In genomic region chr3:39383913-39384664, GRCh38 we compare ENCODE assay signal across 8 cellular contexts. TPM values are rescaled to one million over a fixed set of nuclear protein-coding genes. Genes with fewer than 3 reads are reported as not detected.
A peak's percentile ranks its signal among the peaks of the same experiment; 100 is the strongest.
DNase-seq lines count a peak whose midpoint lies in the region; FAIRE-seq and TF ChIP-seq lines count a peak whose summit lies in the region.

No MANE protein-coding gene starts in this region.

- no peak for FAIRE-seq in H54 (lab: Jason Lieb, UNC)

- H3K9me3 Mint-ChIP-seq in type B pancreatic cell = no peaks in the 10 kb centered on the region

- H3K27me3 Mint-ChIP-seq in type B pancreatic cell = no peaks in the 10 kb centered on the region

- peak; percentile 57; the same call in 1 of the 2 replicates for TF ChIP-seq POLR2A in H54 (IDR thresholded peaks at IDR 0.05; ENCODE audit: low read depth, low read length)

- peak overlapping the region; percentile 97 for H3K27ac ChIP-seq in MM.1S (ENCODE audit: low read length)
- peak overlapping the region; percentile 93 for H3K27ac ChIP-seq in parathyroid adenoma

- DNase-seq in ELF-1 (ENCODE audit: low read depth, low spot score) (peak; percentile 99), H54 (ENCODE audit: insufficient read length, low spot score) (peak; percentile 95), MM.1S (peak; percentile 98), globus pallidus (ENCODE audit: low spot score) (peak; percentile 93), type B pancreatic cell (ENCODE audit: extremely low spot score, unreplicated experiment) (peak; percentile 97), NCI-H2107 (lab: John Stamatoyannopoulos, UW) (no peak)
- DNase-seq in activated effector memory CD4-positive, alpha-beta T cell treated with Interleukin-2 at 50 U/mL for 16 hours = peak; percentile 91

- peak overlapping the region; percentile 95 for H3K4me3 ChIP-seq in MM.1S (ENCODE audit: low read length)
- peak overlapping the region; percentile 66 for H3K4me3 ChIP-seq in parathyroid adenoma (ENCODE audit: low read depth, low read length)

- H3K9ac ChIP-seq in MM.1S (ENCODE audit: low read length) = peak overlapping the region; percentile 98
- H3K9ac ChIP-seq in parathyroid adenoma = peak overlapping the region; percentile 91

- no peak for TF ChIP-seq CTCF in MM.1S (IDR thresholded peaks at IDR 0.05; ENCODE audit: low read length)
- peak; percentile 35 for TF ChIP-seq CTCF in parathyroid adenoma (IDR thresholded peaks at IDR 0.05)
- peak; percentile 27 for TF ChIP-seq CTCF in type B pancreatic cell (conservative IDR thresholded peaks at IDR 0.05)

- H3K9me3 ChIP-seq in MM.1S (replicated peaks; ENCODE audit: insufficient read depth, low read length) (no peaks in the 10 kb centered on the region), parathyroid adenoma (ENCODE audit: control insufficient read depth, low read length) (no peaks in the 10 kb centered on the region)

- H3K79me2 ChIP-seq in MM.1S (ENCODE audit: low read length) = peaks cover 49% of the 10 kb centered on the region
- H3K79me2 ChIP-seq in parathyroid adenoma = peaks cover 30% of the 10 kb centered on the region

- peaks cover 32% of the 10 kb centered on the region for H3K4me1 Mint-ChIP-seq in type B pancreatic cell (ENCODE audit: unreplicated experiment)

- H3F3A ChIP-seq in MM.1S (ENCODE audit: insufficient read depth, low read length) = peaks cover 30% of the 10 kb centered on the region

- H4K20me1 ChIP-seq in MM.1S (ENCODE audit: insufficient read depth, low read length) = peaks cover 20% of the 10 kb centered on the region

- H3K27ac Mint-ChIP-seq in type B pancreatic cell = peak overlapping the region; percentile 100

- H2AFZ ChIP-seq in MM.1S (ENCODE audit: low read length) = peak overlapping the region; percentile 82
- H2AFZ ChIP-seq in parathyroid adenoma = peak overlapping the region; percentile 93

- H3K4me1 ChIP-seq in MM.1S (ENCODE audit: low read length) (peaks cover 37% of the 10 kb centered on the region), parathyroid adenoma (peaks cover 17% of the 10 kb centered on the region)

- H3K36me3 ChIP-seq in MM.1S (replicated peaks; ENCODE audit: insufficient read depth, low read length) (no peaks in the 10 kb centered on the region), parathyroid adenoma (ENCODE audit: control insufficient read depth, insufficient read depth, low read length) (no peaks in the 10 kb centered on the region)

- peaks cover 8% of the 10 kb centered on the region for H3K36me3 Mint-ChIP-seq in type B pancreatic cell

- H3K9me2 ChIP-seq in MM.1S (replicated peaks; ENCODE audit: insufficient read depth, low read length) = no peaks in the 10 kb centered on the region

- peak overlapping the region; percentile 83 for H3K4me2 ChIP-seq in MM.1S (ENCODE audit: low read depth, low read length)
- peak overlapping the region; percentile 65 for H3K4me2 ChIP-seq in parathyroid adenoma (ENCODE audit: low read length)

- no peaks in the 10 kb centered on the region for H3K27me3 ChIP-seq in MM.1S (replicated peaks; ENCODE audit: insufficient read depth, low read length)
- H3K27me3 ChIP-seq in parathyroid adenoma (ENCODE audit: control insufficient read depth, insufficient read depth, low read length) = no peaks in the 10 kb centered on the region

- H3K4me3 Mint-ChIP-seq in type B pancreatic cell = peak overlapping the region; percentile 99

RNA-seq across cellular contexts. Expression of gene SLC25A38, which starts 0.9 kb away (rescaled TPM):
- 26.9 and 30.3 TPM in 2 replicates for total RNA-seq in type B pancreatic cell (ENCODE audit: low replicate concordance)

RNA-seq across cellular contexts. Expression of gene RPSA, which starts 22.4 kb away (rescaled TPM):
- 1,264 and 1,454 TPM in 2 replicates for total RNA-seq in type B pancreatic cell (ENCODE audit: low replicate concordance)

RNA-seq across cellular contexts. Expression of gene CCR8, which starts 54.6 kb away (rescaled TPM):
- total RNA-seq in type B pancreatic cell (ENCODE audit: low replicate concordance) = 1.2 TPM in 1 of 2 replicates, not detected in the other
